ENCODE assay signal across 8 cellular contexts in genomic region chr15:45276851-45277250, GRCh38. TPM values are rescaled to one million over a fixed set of nuclear protein-coding genes. Genes with fewer than 3 reads are reported as not detected.
DNase-seq lines count a peak whose midpoint lies in the region; ATAC-seq, FAIRE-seq and TF ChIP-seq lines count a peak whose summit lies in the region.

No MANE protein-coding gene starts in this region.

- no peaks in the 10 kb centered on the region for H3K9me2 ChIP-seq in OCI-LY1 (ENCODE audit: low read depth, low read length)

- intact Hi-C loops in endothelial cell of umbilical vein (cut with micrococcal nuclease), result loop anchor here (1.0 kb wide), 1 partner anchor 110 kb away; no protein-coding TSS in a partner anchor
- intact Hi-C loops in gastrocnemius medialis (cut with DNase I; ENCODE audit: low total_unique reads), result no loop called here

- H3K36me3 ChIP-seq in OCI-LY1 (ENCODE audit: insufficient read depth, low read length), result no peaks in the 10 kb centered on the region
- H3K36me3 ChIP-seq in endothelial cell of umbilical vein (ENCODE audit: control insufficient read depth in 2 of 2, extremely low read depth in 1 of 2, insufficient read depth in 2 of 2, low read length in 2 of 2), result no peaks in the 10 kb centered on the region
- H3K36me3 ChIP-seq in gastrocnemius medialis, result no peaks in the 10 kb centered on the region

- CTCF ChIA-PET in endothelial cell of umbilical vein (lab: Charles Lee), result interaction anchor here (0.6 to 2.1 kb wide), 5 partner anchors 23 to 178 kb away, joined by 3 to 10 read pairs (median 5); no protein-coding TSS in a partner anchor

- no peak overlapping the region for H3K4me2 ChIP-seq in OCI-LY1 (ENCODE audit: low read length)
- H3K4me2 ChIP-seq in endothelial cell of umbilical vein (ENCODE audit: insufficient read depth, low read length), result no peak overlapping the region

- TF ChIP-seq POLR2A in endothelial cell of umbilical vein (IDR thresholded peaks at IDR 0.05; ENCODE audit: low read depth, low read length) (no peak), gastrocnemius medialis (IDR thresholded peaks at IDR 0.05) (no peak)

- in situ Hi-C loops in GM13976 (cut with MboI; ENCODE audit: low sequenced_read_pairs, unreplicated experiment), result no loop called here
- in situ Hi-C loops in gastrocnemius medialis (cut with MboI; ENCODE audit: low sequenced_read_pairs in 4 of 4), result no loop called here

- no TSS peak for BruUV-seq in endothelial cell of umbilical vein (replicated peaks; lab: Mats Ljungman, UMichigan)

- H3K4me1 ChIP-seq in OCI-LY1 (ENCODE audit: insufficient read depth, low read length, severe bottlenecking) (no peaks in the 10 kb centered on the region), endothelial cell of umbilical vein (ENCODE audit: control insufficient read depth, extremely low read depth, insufficient read depth, low read length) (peaks cover 8% of the 10 kb centered on the region), gastrocnemius medialis (peaks cover 5 to 13% of the 10 kb centered on the region in 2 donors)

- no peak for FAIRE-seq in endothelial cell of umbilical vein (lab: Jason Lieb, UNC)

- no peaks in the 10 kb centered on the region for H3K79me2 ChIP-seq in OCI-LY1 (ENCODE audit: insufficient read depth, low read length)
- no peaks in the 10 kb centered on the region for H3K79me2 ChIP-seq in endothelial cell of umbilical vein (ENCODE audit: control insufficient read depth, insufficient read depth, low read length)

- H3F3A ChIP-seq in OCI-LY1 (ENCODE audit: insufficient read depth, low read length), result no peaks in the 10 kb centered on the region

- no peak for ATAC-seq in gastrocnemius medialis

- dilution Hi-C loops in endothelial cell of umbilical vein (cut with MboI; ENCODE audit: extremely low pct_ligation_motif_present, low sequenced_read_pairs), result no loop called here

- POLR2A ChIA-PET in endothelial cell of umbilical vein (lab: Charles Lee), result no interaction called here

- no peaks in the 10 kb centered on the region for H3K9me1 ChIP-seq in endothelial cell of umbilical vein (replicated peaks; ENCODE audit: control insufficient read depth, extremely low read depth, insufficient read depth, low read length)

- no peaks in the 10 kb centered on the region for H4K20me1 ChIP-seq in OCI-LY1 (ENCODE audit: insufficient read depth, low read length)
- no peaks in the 10 kb centered on the region for H4K20me1 ChIP-seq in endothelial cell of umbilical vein (replicated peaks; ENCODE audit: control insufficient read depth, extremely low read depth, insufficient read depth, low read length)

- H3K9ac ChIP-seq in OCI-LY1 (ENCODE audit: low read length) (no peak overlapping the region), endothelial cell of umbilical vein (replicated peaks; ENCODE audit: extremely low read depth, insufficient read depth, low read length) (no peak overlapping the region)

- H3K27ac ChIP-seq in 22Rv1 (no peak overlapping the region), OCI-LY1 (ENCODE audit: low read depth, low read length, poor library complexity, severe bottlenecking) (no peak overlapping the region), endothelial cell of umbilical vein (ENCODE audit: insufficient read depth, low read depth, low read length) (no peak overlapping the region), gastrocnemius medialis (no peak overlapping the region)

- no peaks in the 10 kb centered on the region for H3K27me3 ChIP-seq in OCI-LY1 (ENCODE audit: insufficient read depth, low read length)
- no peaks in the 10 kb centered on the region for H3K27me3 ChIP-seq in endothelial cell of umbilical vein (ENCODE audit: control insufficient read depth in 2 of 2, insufficient read depth in 2 of 2, low read length in 2 of 2)
- no peaks in the 10 kb centered on the region for H3K27me3 ChIP-seq in gastrocnemius medialis

- DNase-seq in GM13976 (ENCODE audit: low spot score) (peak; percentile 51), endothelial cell of umbilical vein (ENCODE audit: low read depth, low spot score) (peak; percentile 3), gastrocnemius medialis (no peak), T-helper 9 cell (no peak), HK-2 (ENCODE audit: unreplicated experiment) (no peak), HuH-7 (ENCODE audit: low spot score) (no peak)

- H3K4me3 ChIP-seq in OCI-LY1 (ENCODE audit: low read depth, low read length, poor library complexity, severe bottlenecking), result no peak overlapping the region
- H3K4me3 ChIP-seq in endothelial cell of umbilical vein (replicated peaks in 1 of 3; ENCODE audit: insufficient read depth in 1 of 3, low read depth in 1 of 3, low read length in 3 of 3), result no peak overlapping the region
- H3K4me3 ChIP-seq in gastrocnemius medialis, result no peak overlapping the region

- H2AFZ ChIP-seq in OCI-LY1 (ENCODE audit: low read length) (no peak overlapping the region), endothelial cell of umbilical vein (ENCODE audit: low read depth, low read length) (no peak overlapping the region)

- TF ChIP-seq CTCF in 22Rv1 (IDR thresholded peaks at IDR 0.05) (peak; percentile 55), GM13976 (IDR thresholded peaks at IDR 0.05; ENCODE audit: borderline replicate concordance, control extremely low read depth, extremely low read depth, insufficient read depth, missing control alignments) (peak; percentile 55), OCI-LY1 (IDR thresholded peaks at IDR 0.05; ENCODE audit: low read length) (peak; percentile 30; the same call in 1 of the 2 replicates), endothelial cell of umbilical vein (IDR thresholded peaks at IDR 0.05; ENCODE audit: extremely low read depth in 1 of 2, insufficient read depth in 1 of 2, low read depth in 1 of 2, low read length in 2 of 2) (peak in 1 of 2 donors; percentile 8), gastrocnemius medialis (IDR thresholded peaks at IDR 0.05 in 4 of 5, conservative IDR thresholded peaks at IDR 0.05 in 1 of 5) (peak in 3 of 5 experiments; percentile 16 to 39 (median 32))

- H3K9me3 ChIP-seq in OCI-LY1 (ENCODE audit: low read length) (no peaks in the 10 kb centered on the region), endothelial cell of umbilical vein (replicated peaks; ENCODE audit: control insufficient read depth, insufficient read depth, low read length) (no peaks in the 10 kb centered on the region), gastrocnemius medialis (no peaks in the 10 kb centered on the region)

TF ChIP-seq in endothelial cell of umbilical vein, 7 proteins besides CTCF, POLR2A, EP300 and RAD21:
- no peak for TF ChIP-seq GATA2 (IDR thresholded peaks at IDR 0.05; ENCODE audit: insufficient read depth, insufficient read length, low read depth, low read length)
- TF ChIP-seq JUN (IDR thresholded peaks at IDR 0.05; ENCODE audit: borderline replicate concordance, insufficient read depth, insufficient read length, low read depth), result no peak
- TF ChIP-seq POLR2AphosphoS5 (IDR thresholded peaks at IDR 0.05; ENCODE audit: insufficient read depth, low read depth, low read length), result no peak
- no peak for TF ChIP-seq FOS (IDR thresholded peaks at IDR 0.05; ENCODE audit: borderline replicate concordance, insufficient read depth, low read length)
- no peak for TF ChIP-seq EZH2 (IDR thresholded peaks at IDR 0.05; ENCODE audit: borderline replicate concordance, low read depth, low read length, severe bottlenecking)
- no peak for TF ChIP-seq MAX (IDR thresholded peaks at IDR 0.05; ENCODE audit: insufficient read depth, insufficient read length)
- TF ChIP-seq MYC (IDR thresholded peaks at IDR 0.05; ENCODE audit: low read depth, low read length), result no peak

RNA-seq across cellular contexts. Expression of gene SLC28A2, which starts 24.8 kb away (rescaled TPM):
- not detected in 2 replicates for total RNA-seq in endothelial cell of umbilical vein
- polyA plus RNA-seq in endothelial cell of umbilical vein, result not detected in 2 replicates
- polyA plus RNA-seq in endothelial cell of umbilical vein (2011; cell fraction: cytosol; rRNA removed), result not detected in 2 replicates
- not detected in 2 replicates for polyA plus RNA-seq in endothelial cell of umbilical vein (2011; cell fraction: nucleus; rRNA removed)
- polyA plus RNA-seq in endothelial cell of umbilical vein (2012), result not detected in 2 replicates
- polyA minus RNA-seq in endothelial cell of umbilical vein, result not detected in 2 replicates
- not detected for polyA minus RNA-seq in endothelial cell of umbilical vein (2011; cell fraction: cytosol; rRNA and poly(A)+ RNA removed)
- polyA minus RNA-seq in endothelial cell of umbilical vein (2011; cell fraction: nucleus; rRNA and poly(A)+ RNA removed), result not detected in 2 replicates
- not detected for total RNA-seq in gastrocnemius medialis

Comparison
In these comparisons a context has a peak if more than half of its experiments do, and no peak if none do; other contexts are left out.
1. DNase-seq: peak in GM13976 (single experiment) and endothelial cell of umbilical vein (single experiment); none in gastrocnemius medialis (0 of 2), T-helper 9 cell (single experiment), HK-2 (single experiment) and HuH-7 (single experiment).